In the genomic region with DNA sequence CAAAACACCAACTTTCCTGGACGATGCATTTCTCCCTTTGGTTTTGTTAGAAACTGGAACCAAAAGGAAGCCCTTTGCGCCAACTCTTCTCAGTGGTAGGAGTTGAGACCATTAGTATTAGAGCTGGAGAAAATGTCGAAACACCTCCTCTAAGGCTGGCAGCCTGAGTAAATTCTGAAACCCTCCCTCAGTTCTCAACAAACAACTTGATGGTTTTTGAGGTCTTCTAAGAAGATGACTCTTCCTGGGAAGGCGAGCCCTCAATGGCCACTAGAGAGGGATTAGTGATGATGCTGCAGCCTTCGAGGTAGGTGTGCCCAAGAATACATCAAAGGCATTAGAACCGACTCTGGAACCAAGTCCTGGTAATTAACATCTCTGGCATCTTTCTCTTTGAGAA, we compare ENCODE assay signal across 2 cellular contexts.
TF ChIP-seq lines count a peak whose summit lies in the region.

No MANE protein-coding gene starts in this region.

TF ChIP-seq in IMR-90, 13 proteins besides CTCF, POLR2A, EP300 and RAD21 (continued from another document):
- TF ChIP-seq CEBPB (IDR thresholded peaks at IDR 0.05; ENCODE audit: low read depth, low read length) (no peak), MAFK (IDR thresholded peaks at IDR 0.05; ENCODE audit: low read depth, low read length) (no peak), RFX5 (IDR thresholded peaks at IDR 0.05; ENCODE audit: low read depth, low read length) (no peak), MAZ (IDR thresholded peaks at IDR 0.05; ENCODE audit: borderline replicate concordance, low read depth, low read length) (no peak), CHD1 (IDR thresholded peaks at IDR 0.05; ENCODE audit: low read depth, low read length) (no peak), FOS (IDR thresholded peaks at IDR 0.05; ENCODE audit: low read depth, low read length) (no peak), BHLHE40 (IDR thresholded peaks at IDR 0.05; ENCODE audit: low read depth, low read length) (no peak), NFE2L2 (IDR thresholded peaks at IDR 0.05; ENCODE audit: low read depth, low read length) (no peak), MXI1 (IDR thresholded peaks at IDR 0.05; ENCODE audit: borderline replicate concordance, low read depth, low read length) (no peak)
- TF ChIP-seq, protein P1, sequence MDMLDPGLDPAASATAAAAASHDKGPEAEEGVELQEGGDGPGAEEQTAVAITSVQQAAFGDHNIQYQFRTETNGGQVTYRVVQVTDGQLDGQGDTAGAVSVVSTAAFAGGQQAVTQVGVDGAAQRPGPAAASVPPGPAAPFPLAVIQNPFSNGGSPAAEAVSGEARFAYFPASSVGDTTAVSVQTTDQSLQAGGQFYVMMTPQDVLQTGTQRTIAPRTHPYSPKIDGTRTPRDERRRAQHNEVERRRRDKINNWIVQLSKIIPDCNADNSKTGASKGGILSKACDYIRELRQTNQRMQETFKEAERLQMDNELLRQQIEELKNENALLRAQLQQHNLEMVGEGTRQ (IDR thresholded peaks at IDR 0.05; ENCODE audit: low read depth, low read length), result no peak
- TF ChIP-seq, protein P2, sequence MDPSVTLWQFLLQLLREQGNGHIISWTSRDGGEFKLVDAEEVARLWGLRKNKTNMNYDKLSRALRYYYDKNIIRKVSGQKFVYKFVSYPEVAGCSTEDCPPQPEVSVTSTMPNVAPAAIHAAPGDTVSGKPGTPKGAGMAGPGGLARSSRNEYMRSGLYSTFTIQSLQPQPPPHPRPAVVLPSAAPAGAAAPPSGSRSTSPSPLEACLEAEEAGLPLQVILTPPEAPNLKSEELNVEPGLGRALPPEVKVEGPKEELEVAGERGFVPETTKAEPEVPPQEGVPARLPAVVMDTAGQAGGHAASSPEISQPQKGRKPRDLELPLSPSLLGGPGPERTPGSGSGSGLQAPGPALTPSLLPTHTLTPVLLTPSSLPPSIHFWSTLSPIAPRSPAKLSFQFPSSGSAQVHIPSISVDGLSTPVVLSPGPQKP (IDR thresholded peaks at IDR 0.05; ENCODE audit: borderline replicate concordance, low read depth, low read length), result no peak

TF ChIP-seq in GM12891, 5 proteins besides CTCF, POLR2A, EP300 and RAD21 (continued from another document):
- no peak for TF ChIP-seq POU2F2 (IDR thresholded peaks at IDR 0.05; ENCODE audit: low read depth, low read length)
- TF ChIP-seq TAF1 (IDR thresholded peaks at IDR 0.05; ENCODE audit: low read depth, low read length), result no peak
TF ChIP-seq in GM12891: peak in this region for 0.
